10 cellular contexts compared by ENCODE assay signal in the genomic region with DNA sequence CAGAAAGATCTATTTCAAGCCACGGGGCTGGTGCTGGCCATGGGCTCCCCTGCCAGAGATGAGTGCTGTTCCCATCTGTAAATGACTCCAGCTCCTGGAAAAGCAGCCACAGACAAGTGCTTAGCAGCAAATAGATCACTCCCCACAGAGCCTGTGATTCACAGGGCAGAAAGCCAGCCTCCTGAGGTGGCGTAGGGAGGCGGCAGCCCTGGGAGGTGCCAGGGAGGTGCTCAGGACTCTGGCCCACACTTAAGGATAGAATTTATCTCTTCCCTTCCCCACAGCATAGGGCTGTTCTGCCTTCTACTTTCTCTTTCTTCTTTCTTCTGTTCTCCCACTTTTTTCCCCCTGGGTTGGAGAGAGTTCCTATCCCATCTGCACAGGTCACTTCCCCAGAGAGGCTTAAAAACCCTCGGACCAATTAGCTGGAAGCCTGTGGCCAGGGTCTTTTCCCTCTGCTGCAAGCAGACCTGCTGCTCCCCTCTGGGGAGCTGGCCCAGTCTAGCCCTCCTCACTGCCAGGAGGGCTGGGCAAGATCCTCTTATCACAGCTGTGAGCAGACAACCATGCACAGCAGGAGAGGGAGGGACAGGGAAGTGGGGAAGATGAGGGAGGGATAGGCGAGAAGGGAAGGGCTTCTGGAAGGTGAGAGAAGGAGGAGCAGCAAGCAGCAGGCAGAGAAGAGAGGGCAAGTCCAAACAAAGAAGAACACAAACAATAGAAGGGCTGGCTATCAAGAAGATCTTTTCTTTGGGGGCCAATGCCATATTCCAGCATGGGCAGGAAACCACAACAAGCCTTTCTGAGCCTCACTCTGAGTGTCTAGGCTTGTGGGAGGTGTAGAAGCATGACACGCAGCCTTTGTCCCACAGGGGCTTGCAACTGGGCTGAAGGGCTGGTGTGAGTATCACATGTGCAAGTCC. TPM values are rescaled to one million over a fixed set of nuclear protein-coding genes. Genes with fewer than 3 reads are reported as not detected.
DNase-seq lines count a peak whose midpoint lies in the region; ATAC-seq and TF ChIP-seq lines count a peak whose summit lies in the region.
"Had no signal": no experiment of that assay in that cellular context is flagged by ENCODE, and none has a peak within 500 bp of the region (broad histone marks: within the 10 kb centered on the region; RNA-seq: fewer than 3 reads in every experiment).

No MANE protein-coding gene starts in this region.

- H3K9me3 ChIP-seq in uterus = no peaks in the 10 kb centered on the region

- ATAC-seq in left lobe of liver = peak; percentile 28
- no peak for ATAC-seq in GM18858 (IDR thresholded peaks at IDR 0.05; ENCODE audit: unreplicated experiment)

- H3K27me3 ChIP-seq in uterus = no peaks in the 10 kb centered on the region

- TF ChIP-seq CTCF in uterus (IDR thresholded peaks at IDR 0.05) = no peak

- H3K36me3 Mint-ChIP-seq in activated CD4-positive, alpha-beta memory T cell treated with anti-CD3 and anti-CD28 coated beads for 36 hours = no peaks in the 10 kb centered on the region

- CTCF ChIA-PET in activated CD4-positive, alpha-beta memory T cell treated with anti-CD3 and anti-CD28 coated beads for 36 hours (lab: Charles Lee) = no interaction called here

- no peaks in the 10 kb centered on the region for H3K4me1 Mint-ChIP-seq in activated CD4-positive, alpha-beta memory T cell treated with anti-CD3 and anti-CD28 coated beads for 36 hours (ENCODE audit: low read depth)

- H3K36me3 ChIP-seq in uterus = no peaks in the 10 kb centered on the region

- no peak overlapping the region for H3K4me3 ChIP-seq in uterus

- no peak for TF ChIP-seq POLR2A in uterus (IDR thresholded peaks at IDR 0.05)

- no peak overlapping the region for H3K4me3 Mint-ChIP-seq in activated CD4-positive, alpha-beta memory T cell treated with anti-CD3 and anti-CD28 coated beads for 36 hours

- H3K27me3 Mint-ChIP-seq in activated CD4-positive, alpha-beta memory T cell treated with anti-CD3 and anti-CD28 coated beads for 36 hours = peaks cover 19% of the 10 kb centered on the region

- peak; percentile 59 for DNase-seq in NCI-H1105 treated with DMSO at 0.1 percent for 48 hours (lab: John Stamatoyannopoulos, UW)
- DNase-seq in anterior cingulate cortex (lab: John Stamatoyannopoulos, UW) = peak in 42 of 58 donors; percentile 8 to 80 (median 32)
- no peak for DNase-seq in left lobe of liver (ENCODE audit: low spot score)
- peak; percentile 59 to 69 for DNase-seq in uterus
- DNase-seq in T-helper 9 cell = no peak
- no peak for DNase-seq in activated CD4-positive, alpha-beta memory T cell treated with anti-CD3 and anti-CD28 coated beads for 36 hours
- DNase-seq: stimulated activated CD4-positive, alpha-beta T cell treated with anti-CD3 and anti-CD28 coated beads, Interleukin-2, amount 100 ng/mL, for 48 hours; T-helper 1 cell had no signal

- H3K27ac Mint-ChIP-seq in activated CD4-positive, alpha-beta memory T cell treated with anti-CD3 and anti-CD28 coated beads for 36 hours = no peak overlapping the region

- H3K9me3 Mint-ChIP-seq in activated CD4-positive, alpha-beta memory T cell treated with anti-CD3 and anti-CD28 coated beads for 36 hours = no peaks in the 10 kb centered on the region

- no peaks in the 10 kb centered on the region for H3K4me1 ChIP-seq in uterus

- intact Hi-C loops in uterus (cut with DNase I; ENCODE audit: low total_unique reads) = no loop called here
- intact Hi-C loops in activated CD4-positive, alpha-beta memory T cell treated with anti-CD3 and anti-CD28 coated beads for 36 hours (cut with micrococcal nuclease) = no loop called here

- peak overlapping the region; percentile 55 to 75 for H3K27ac ChIP-seq in uterus

- POLR2A ChIA-PET in activated CD4-positive, alpha-beta memory T cell treated with anti-CD3 and anti-CD28 coated beads for 36 hours (lab: Charles Lee) = no interaction called here

RNA-seq across cellular contexts. Expression of gene KCND3, which starts 41.0 kb away (rescaled TPM):
- total RNA-seq in left lobe of liver = 24.7 TPM
- total RNA-seq in uterus = 10 to 100 TPM in 1 of 4 donors, 1 to 10 TPM in 3; 5.0 to 13.5 (median 7.2) TPM
- total RNA-seq in activated CD4-positive, alpha-beta memory T cell treated with anti-CD3 and anti-CD28 coated beads for 36 hours = not detected
- total RNA-seq: endothelial cell of umbilical vein had no signal

Comparison
In these comparisons a context has a peak if more than half of its experiments do, and no peak if none do; other contexts are left out.
1. DNase-seq: peak in NCI-H1105 treated with DMSO at 0.1 percent for 48 hours (single experiment), anterior cingulate cortex (42 of 58) and uterus (2 of 2); none in left lobe of liver (single experiment), T-helper 9 cell (single experiment) and activated CD4-positive, alpha-beta memory T cell treated with anti-CD3 and anti-CD28 coated beads for 36 hours (single experiment).
2. RNA of gene KCND3, which starts 41.0 kb away (total RNA-seq): 24.7 TPM in left lobe of liver (single experiment) and 5.0 to 13.5 TPM in uterus; not detected in activated CD4-positive, alpha-beta memory T cell treated with anti-CD3 and anti-CD28 coated beads for 36 hours; every median in the first group is over 4 times any median in the second.